ENCODE assay signal across 16 cellular contexts in the genomic region with DNA sequence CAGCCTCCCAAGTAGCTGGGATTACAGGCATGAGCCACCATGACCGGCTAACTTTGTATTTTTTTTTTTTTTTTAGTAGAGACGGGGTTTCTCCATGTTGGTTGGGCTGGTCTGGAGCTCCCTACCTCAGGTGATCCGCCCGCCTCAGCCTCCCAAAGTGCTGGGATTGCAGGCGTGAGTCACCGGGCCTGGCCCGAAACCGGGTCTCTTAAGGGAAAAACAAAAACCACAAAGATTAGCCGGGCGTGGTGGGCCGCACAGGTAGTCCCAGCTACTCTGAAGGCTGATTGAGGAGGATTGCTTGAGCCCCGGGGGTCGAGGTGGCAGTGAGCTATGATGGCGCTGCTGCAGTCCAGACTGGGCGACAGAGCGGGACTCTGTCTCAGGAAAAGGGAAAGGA. TPM values are rescaled to one million over a fixed set of nuclear protein-coding genes. Genes with fewer than 3 reads are reported as not detected.
DNase-seq lines count a peak whose midpoint lies in the region; ATAC-seq and TF ChIP-seq lines count a peak whose summit lies in the region.
"Had no signal": no experiment of that assay in that cellular context is flagged by ENCODE, and none has a peak within 500 bp of the region (broad histone marks: within the 10 kb centered on the region; RNA-seq: fewer than 3 reads in every experiment).

No MANE protein-coding gene starts in this region.

- peak overlapping the region; percentile 70 for H3K4me3 Mint-ChIP-seq in Calu3 (ENCODE audit: low read depth, unreplicated experiment)
- no peak overlapping the region for H3K4me3 Mint-ChIP-seq in activated T-cell treated with anti-CD3 and anti-CD28 coated beads, Interleukin-2, amount 50 U/mL, for 4 hours
- H3K4me3 Mint-ChIP-seq: CD8-positive, alpha-beta T cell; GM23338 had no signal

- H3K4me1 Mint-ChIP-seq in Calu3 (ENCODE audit: low read depth, unreplicated experiment) = peaks cover 21% of the 10 kb centered on the region
- H3K4me1 Mint-ChIP-seq in activated T-cell treated with anti-CD3 and anti-CD28 coated beads, Interleukin-2, amount 50 U/mL, for 4 hours (ENCODE audit: low read depth) = peaks cover 1% of the 10 kb centered on the region

- intact Hi-C loops in Calu3 (cut with micrococcal nuclease; ENCODE audit: unreplicated experiment) = loop anchor here (2.0 kb wide), 2 partner anchors 14 to 40 kb away; no protein-coding TSS in a partner anchor
- intact Hi-C loops in PC-3 (cut with micrococcal nuclease) = no loop called here

- no peaks in the 10 kb centered on the region for H3K79me2 ChIP-seq in PC-3 (ENCODE audit: low read length)

- no peaks in the 10 kb centered on the region for H3K9me3 Mint-ChIP-seq in Calu3 (ENCODE audit: low read depth, unreplicated experiment)
- H3K9me3 Mint-ChIP-seq in activated T-cell treated with anti-CD3 and anti-CD28 coated beads, Interleukin-2, amount 50 U/mL, for 4 hours = no peaks in the 10 kb centered on the region
- H3K9me3 Mint-ChIP-seq: CD8-positive, alpha-beta T cell had no signal

- no peaks in the 10 kb centered on the region for H3K79me1 ChIP-seq in neuronal stem cell (ENCODE audit: low read depth, low read length)

- no peak for ATAC-seq in PC-3
- ATAC-seq in esophagus mucosa = peak; percentile 37
- ATAC-seq in activated T-cell treated with anti-CD3 and anti-CD28 coated beads, Interleukin-2, amount 50 U/mL, for 4 hours = no peak
- ATAC-seq: CD8-positive, alpha-beta T cell; GM23338 had no signal

- H3K9me3 ChIP-seq in PC-3 (ENCODE audit: low read length) = no peaks in the 10 kb centered on the region
- H3K9me3 ChIP-seq in neuronal stem cell (replicated peaks in 1 of 2; ENCODE audit: control insufficient read depth in 2 of 2, insufficient read depth in 1 of 2, low read depth in 1 of 2, low read length in 2 of 2) = no peaks in the 10 kb centered on the region

- no peak overlapping the region for H2AK5ac ChIP-seq in neuronal stem cell (ENCODE audit: low read depth, low read length)

- no peak overlapping the region for H3K4ac ChIP-seq in neuronal stem cell (ENCODE audit: low read length)

- no peaks in the 10 kb centered on the region for H3K9me2 ChIP-seq in PC-3 (replicated peaks; ENCODE audit: low read length)

- CTCF ChIA-PET in Calu3 (lab: Charles Lee) (interaction anchor here (0.6 to 1.3 kb wide), 4 partner anchors 206 to 359 kb away, joined by 3 to 4 read pairs (median 3); partner anchors contain the start of gene CHD9), PC-3 (lab: Charles Lee) (no interaction called here)

- H2BK15ac ChIP-seq in neuronal stem cell (ENCODE audit: low read length) = no peak overlapping the region

- H2BK120ac ChIP-seq in neuronal stem cell (ENCODE audit: low read depth, low read length) = no peak overlapping the region

- peak overlapping the region; percentile 82 for H4K8ac ChIP-seq in neuronal stem cell (ENCODE audit: low read depth, low read length)

- no peak overlapping the region for H3K23ac ChIP-seq in neuronal stem cell (ENCODE audit: low read depth, low read length, poor library complexity)

- no CpG with 5 or more reads among the region's 16 CpGs for WGBS in neuronal stem cell (ENCODE audit: extremely low coverage in 2 of 2, insufficient read length in 2 of 2, insufficient replicate concordance in 1 of 2), 2 donors

- H3K27me3 ChIP-seq in PC-3 (ENCODE audit: low read length) = no peaks in the 10 kb centered on the region
- no peaks in the 10 kb centered on the region for H3K27me3 ChIP-seq in neuronal stem cell (ENCODE audit: control insufficient read depth in 3 of 3, insufficient read depth in 3 of 3, low read depth in 1 of 3, low read length in 3 of 3)

- TF ChIP-seq CTCF in Calu3 (IDR thresholded peaks at IDR 0.05; ENCODE audit: unreplicated experiment) (no peak), PC-3 (conservative IDR thresholded peaks at IDR 0.05; ENCODE audit: low read depth, low read length) (no peak)

- no peaks in the 10 kb centered on the region for H3F3A ChIP-seq in PC-3 (ENCODE audit: low read length, unreplicated experiment)

- H3K27ac Mint-ChIP-seq in Calu3 (ENCODE audit: unreplicated experiment) = peak overlapping the region; percentile 59
- H3K27ac Mint-ChIP-seq: CD8-positive, alpha-beta T cell; GM23338 had no signal

- no TSS peak for BruUV-seq in Calu3 (replicated peaks; lab: Mats Ljungman, UMichigan)
- no TSS peak for BruUV-seq in PC-3 (replicated peaks; lab: Mats Ljungman, UMichigan)

- no peak overlapping the region for H4K91ac ChIP-seq in neuronal stem cell (ENCODE audit: low read depth, low read length, poor library complexity)

- no peaks in the 10 kb centered on the region for H3K36me3 ChIP-seq in PC-3 (ENCODE audit: low read depth, low read length)
- H3K36me3 ChIP-seq in neuronal stem cell (replicated peaks in 1 of 2; ENCODE audit: control insufficient read depth in 2 of 2, insufficient read depth in 2 of 2, low read length in 2 of 2) = no peaks in the 10 kb centered on the region

- DNase-seq in Calu3 (peak; percentile 56), PC-3 (peak; percentile 15), neuronal stem cell (ENCODE audit: low spot score) (no peak), activated T-cell treated with anti-CD3 and anti-CD28 coated beads for 4 hours (no peak), hepatic stellate cell (ENCODE audit: low spot score) (no peak)
- DNase-seq in activated T-cell treated with anti-CD3 and anti-CD28 coated beads, Interleukin-2, amount 50 U/mL, for 4 hours = no peak
- DNase-seq: ACHN; CD8-positive, alpha-beta T cell; COR-L47; DND-41; GF-D8; H7; IMR-90 had no signal

- H3K27ac ChIP-seq in PC-3 (ENCODE audit: low read length) (0 out of 2 replicates have a peak overlapping the region, but pooled peaks have one; percentile 42), neuronal stem cell (replicated peaks; ENCODE audit: low read length) (no peak overlapping the region)
- H3K27ac ChIP-seq: C4-2B had no signal

- peaks cover 13% of the 10 kb centered on the region for H3K4me1 ChIP-seq in PC-3 (ENCODE audit: insufficient read depth, low read length)
- H3K4me1 ChIP-seq in neuronal stem cell (ENCODE audit: control insufficient read depth in 2 of 2, insufficient read depth in 1 of 2, low read depth in 1 of 2, low read length in 2 of 2) = peaks cover 0 to 2% of the 10 kb centered on the region in 2 donors

- no peak overlapping the region for H3K14ac ChIP-seq in neuronal stem cell (ENCODE audit: low read length)

- POLR2A ChIA-PET in PC-3 (lab: Charles Lee; ENCODE audit: unreplicated experiment) = no interaction called here

- H3K9ac ChIP-seq in PC-3 (ENCODE audit: low read length) (no peak overlapping the region), neuronal stem cell (ENCODE audit: low read depth, low read length, poor library complexity) (no peak overlapping the region)

- H2BK5ac ChIP-seq in neuronal stem cell (ENCODE audit: low read length) = no peak overlapping the region

- H3K36me3 Mint-ChIP-seq in Calu3 (ENCODE audit: insufficient read depth, unreplicated experiment) = peaks cover 12% of the 10 kb centered on the region
- H3K36me3 Mint-ChIP-seq in activated T-cell treated with anti-CD3 and anti-CD28 coated beads, Interleukin-2, amount 50 U/mL, for 4 hours (ENCODE audit: insufficient read depth) = no peaks in the 10 kb centered on the region

- H2AFZ ChIP-seq in PC-3 (ENCODE audit: low read length) (no peak overlapping the region), neuronal stem cell (ENCODE audit: low read length) (no peak overlapping the region)

- no peaks in the 10 kb centered on the region for H4K20me1 ChIP-seq in PC-3 (ENCODE audit: low read length)

- no peak overlapping the region for H2BK12ac ChIP-seq in neuronal stem cell (ENCODE audit: low read length)

- H3K4me2 ChIP-seq in PC-3 (ENCODE audit: low read length) = peak overlapping the region; percentile 32; the same call in 1 of the 2 replicates
- H3K4me2 ChIP-seq in neuronal stem cell (ENCODE audit: insufficient read depth, low read length, poor library complexity, severe bottlenecking) = no peak overlapping the region
- H3K4me2 ChIP-seq: GM23338 had no signal

- no peaks in the 10 kb centered on the region for H3K27me3 Mint-ChIP-seq in Calu3 (ENCODE audit: unreplicated experiment)
- H3K27me3 Mint-ChIP-seq in activated T-cell treated with anti-CD3 and anti-CD28 coated beads, Interleukin-2, amount 50 U/mL, for 4 hours (ENCODE audit: low read depth) = no peaks in the 10 kb centered on the region

- no peak overlapping the region for H3K18ac ChIP-seq in neuronal stem cell (ENCODE audit: low read length)

- H3K4me3 ChIP-seq in PC-3 (ENCODE audit: low read length) (no peak overlapping the region), neuronal stem cell (ENCODE audit: low read length in 2 of 2) (no peak overlapping the region)
- H3K4me3 ChIP-seq: GM23338 had no signal

RNA-seq across cellular contexts. Expression of gene RBL2, which starts 19.9 kb away (rescaled TPM):
- total RNA-seq in Calu3 (2022) = 59.9 and 62.8 TPM in 2 replicates
- total RNA-seq in PC-3 (2014; rRNA removed) = 13.8 and 14.2 TPM in 2 replicates
- 25.3 TPM for total RNA-seq in esophagus mucosa
- 21.7 TPM for polyA plus RNA-seq in neuronal stem cell (2013, experiment 1 of 2)
- 22.3 TPM for polyA plus RNA-seq in neuronal stem cell (2013, experiment 2 of 2)
- total RNA-seq in activated T-cell treated with anti-CD3 and anti-CD28 coated beads, Interleukin-2, amount 50 U/mL, for 4 hours = 10 to 100 TPM; 26.6 to 31.6 (median 29.8) TPM

Comparison
In these comparisons a context has a peak if more than half of its experiments do, and no peak if none do; other contexts are left out.
1. DNase-seq: peak in Calu3 (single experiment) and PC-3 (single experiment); none in neuronal stem cell (single experiment), activated T-cell treated with anti-CD3 and anti-CD28 coated beads, Interleukin-2, amount 50 U/mL, for 4 hours (single experiment), activated T-cell treated with anti-CD3 and anti-CD28 coated beads for 4 hours (single experiment) and hepatic stellate cell (single experiment).